In genomic region chr5:129905467-129906176, GRCh38 we compare ENCODE assay signal across 8 cellular contexts. TPM values are rescaled to one million over a fixed set of nuclear protein-coding genes. Genes with fewer than 3 reads are reported as not detected.
DNase-seq lines count a peak whose midpoint lies in the region; ATAC-seq and TF ChIP-seq lines count a peak whose summit lies in the region.

No MANE protein-coding gene starts in this region.

- H3K4me3 ChIP-seq in AG10803 (ENCODE audit: low read length) (peak overlapping the region; percentile 66), HUES48 (ENCODE audit: low read depth, low read length) (peak overlapping the region; percentile 80), mammary epithelial cell (replicated peaks in 1 of 3; ENCODE audit: insufficient read depth in 1 of 3, low read depth in 2 of 3, low read length in 3 of 3) (peak overlapping the region; percentile 27 to 62 (median 57)), left lung (peak overlapping the region; percentile 65 to 66), subcutaneous abdominal adipose tissue (ENCODE audit: low read depth in 1 of 5, low read length in 5 of 5) (peak overlapping the region; percentile 78 to 86 (median 82))

- ATAC-seq in left lung (no peak), GM21526 (IDR thresholded peaks at IDR 0.05; ENCODE audit: low FRiP score, unreplicated experiment) (no peak)

- no peak overlapping the region for H3K9ac ChIP-seq in HUES48 (ENCODE audit: low read depth, low read length)
- no peak overlapping the region for H3K9ac ChIP-seq in mammary epithelial cell (ENCODE audit: insufficient read depth, low read length)
- H3K9ac ChIP-seq in subcutaneous abdominal adipose tissue (ENCODE audit: low read length in 5 of 5) = peak overlapping the region in 3 of 5 donors; percentile 30 to 73 (median 56)

- in situ Hi-C loops in mammary epithelial cell (cut with MboI; ENCODE audit: low sequenced_read_pairs in 2 of 2) = no loop called here

- H3K79me2 ChIP-seq in mammary epithelial cell (ENCODE audit: insufficient read depth, low read length) = no peaks in the 10 kb centered on the region

- H3K27me3 ChIP-seq in HUES48 (ENCODE audit: control insufficient read depth, insufficient read depth, low read length) (peaks cover 54% of the 10 kb centered on the region), mammary epithelial cell (ENCODE audit: insufficient read depth, low read length) (peaks cover 18% of the 10 kb centered on the region), left lung (peaks cover 0 to 49% of the 10 kb centered on the region in 2 donors), subcutaneous abdominal adipose tissue (ENCODE audit: control insufficient read depth in 5 of 5, insufficient read depth in 4 of 5, low read length in 5 of 5) (peaks cover 0 to 2% (median 0%) of the 10 kb centered on the region in 5 donors)

- H3K9me3 ChIP-seq in HUES48 (ENCODE audit: control insufficient read depth, insufficient read depth, low read length) (no peaks in the 10 kb centered on the region), mammary epithelial cell (replicated peaks; ENCODE audit: insufficient read depth, low read length) (no peaks in the 10 kb centered on the region), left lung (no peaks in the 10 kb centered on the region), subcutaneous abdominal adipose tissue (ENCODE audit: control insufficient read depth in 5 of 5, low read length in 5 of 5) (no peaks in the 10 kb centered on the region)

- dilution Hi-C loops in mammary epithelial cell (cut with HindIII; ENCODE audit: low sequenced_read_pairs) = no loop called here

- intact Hi-C loops in mammary epithelial cell (cut with micrococcal nuclease) = loop anchor here (10.0 kb wide), 3 partner anchors 169 to 819 kb away; no protein-coding TSS in a partner anchor
- intact Hi-C loops in left lung (cut with DNase I) = no loop called here

- H3K4me2 ChIP-seq in mammary epithelial cell (ENCODE audit: insufficient read depth, low read depth, low read length) = peak overlapping the region; percentile 100

- no peak for TF ChIP-seq CTCF in AG10803 (conservative IDR thresholded peaks at IDR 0.05; ENCODE audit: low read length)
- no peak for TF ChIP-seq CTCF in mammary epithelial cell (conservative IDR thresholded peaks at IDR 0.05 in 1 of 2, IDR thresholded peaks at IDR 0.05 in 1 of 2; ENCODE audit: extremely low read depth in 1 of 2, insufficient read depth in 1 of 2, low read depth in 1 of 2, low read length in 2 of 2)
- no peak for TF ChIP-seq CTCF in left lung (IDR thresholded peaks at IDR 0.05)

- peak overlapping the region; percentile 95 for H2AFZ ChIP-seq in mammary epithelial cell (ENCODE audit: low read depth, low read length)

- H4K20me1 ChIP-seq in mammary epithelial cell (ENCODE audit: insufficient read depth, low read length) = no peaks in the 10 kb centered on the region

- H3K36me3 ChIP-seq in HUES48 (ENCODE audit: control insufficient read depth, insufficient read depth, low read length) = no peaks in the 10 kb centered on the region
- H3K36me3 ChIP-seq in mammary epithelial cell (ENCODE audit: insufficient read depth, low read length) = no peaks in the 10 kb centered on the region
- no peaks in the 10 kb centered on the region for H3K36me3 ChIP-seq in left lung
- peaks cover 0 to 6% (median 0%) of the 10 kb centered on the region in 5 donors for H3K36me3 ChIP-seq in subcutaneous abdominal adipose tissue (ENCODE audit: control insufficient read depth in 5 of 5, insufficient read depth in 5 of 5, low read length in 5 of 5)

- peaks cover 4% of the 10 kb centered on the region; the same call in 1 of the 2 replicates for H3K4me1 ChIP-seq in HUES48 (ENCODE audit: control insufficient read depth, insufficient read depth, low read length)
- peaks cover 14% of the 10 kb centered on the region for H3K4me1 ChIP-seq in mammary epithelial cell (ENCODE audit: insufficient read depth, low read length)
- peaks cover 0 to 17% of the 10 kb centered on the region in 2 donors for H3K4me1 ChIP-seq in left lung
- peaks cover 4 to 33% (median 22%) of the 10 kb centered on the region in 5 donors for H3K4me1 ChIP-seq in subcutaneous abdominal adipose tissue (ENCODE audit: control insufficient read depth in 5 of 5, insufficient read depth in 5 of 5, low read length in 5 of 5)

- H3K27ac ChIP-seq in HUES48 (ENCODE audit: low read depth, low read length) = no peak overlapping the region
- no peak overlapping the region for H3K27ac ChIP-seq in mammary epithelial cell (ENCODE audit: insufficient read depth, low read depth, low read length)
- no peak overlapping the region for H3K27ac ChIP-seq in left lung
- peak overlapping the region; percentile 9 for H3K27ac ChIP-seq in subcutaneous abdominal adipose tissue (ENCODE audit: low read depth, low read length)

- CTCF ChIA-PET in mammary epithelial cell (lab: Charles Lee; ENCODE audit: low non-redundant PET) = no interaction called here

- DNase-seq in AG10803 (ENCODE audit: low read depth) (no peak), mammary epithelial cell (peak; percentile 27), left lung (peak; percentile 34 to 70), cortex of kidney (lab: John Stamatoyannopoulos, UW) (no peak), NCI-H1048 (lab: John Stamatoyannopoulos, UW) (no peak)

- BruUV-seq in mammary epithelial cell (replicated peaks; lab: Mats Ljungman, UMichigan) = no TSS peak

- 4% methylated on average over 18 of the region's 39 CpGs for WGBS in mammary epithelial cell (ENCODE audit: low coverage, missing lambda C conversion rate)

RNA-seq across cellular contexts. Expression of gene CHSY3, which starts 1.4 kb away (rescaled TPM):
- total RNA-seq in mammary epithelial cell (1 to 10 TPM; 1.7 to 1.8 TPM), left lung (10 to 100 TPM in 1 of 2 donors, 1 to 10 TPM in 1; 5.8 to 10.1 TPM)
- 0.37 TPM for polyA plus RNA-seq in mammary epithelial cell
- polyA minus RNA-seq in mammary epithelial cell = 1.7 TPM

Comparison
In these comparisons a context has a peak if more than half of its experiments do, and no peak if none do; other contexts are left out.
1. DNase-seq: peak in mammary epithelial cell (single experiment) and left lung (2 of 2); none in AG10803 (single experiment), cortex of kidney (single experiment) and NCI-H1048 (single experiment).
2. H3K9ac ChIP-seq: peak in subcutaneous abdominal adipose tissue (3 of 5); none in HUES48 (single experiment) and mammary epithelial cell (single experiment).
3. Peak in every context shown above with its lines, with median percentiles within 50 percentile points of each other: H3K4me3 ChIP-seq.